Comparison of ENCODE assay signal across 16 cellular contexts in genomic region chr5:180234271-180234670, GRCh38. TPM values are rescaled to one million over a fixed set of nuclear protein-coding genes. Genes with fewer than 3 reads are reported as not detected.
A peak's percentile ranks its signal among the peaks of the same experiment; 100 is the strongest.
DNase-seq lines count a peak whose midpoint lies in the region; FAIRE-seq and TF ChIP-seq lines count a peak whose summit lies in the region.
"Had no signal": no experiment of that assay in that cellular context is flagged by ENCODE, and none has a peak within 500 bp of the region (broad histone marks: within the 10 kb centered on the region; RNA-seq: fewer than 3 reads in every experiment).

No MANE protein-coding gene starts in this region.

- intact Hi-C loops in PC-9 (cut with micrococcal nuclease; ENCODE audit: unreplicated experiment): no loop called here

- H3K27ac Mint-ChIP-seq in astrocyte (ENCODE audit: unreplicated experiment): peak overlapping the region; percentile 47
- H3K27ac Mint-ChIP-seq: CD4-positive, CD25-positive, alpha-beta regulatory T cell had no signal

- H4K20me1 ChIP-seq in GM23248 (ENCODE audit: insufficient read depth) (no peaks in the 10 kb centered on the region), astrocyte (ENCODE audit: insufficient read depth, low read length) (no peaks in the 10 kb centered on the region), PC-9 (ENCODE audit: insufficient read depth) (no peaks in the 10 kb centered on the region)

- peaks cover 1% of the 10 kb centered on the region for H3K79me1 ChIP-seq in mesenchymal stem cell (replicated peaks; ENCODE audit: low read length, poor library complexity, severe bottlenecking)
- H3K79me1 ChIP-seq in trophoblast cell (ENCODE audit: low read length): no peaks in the 10 kb centered on the region

- H4K8ac ChIP-seq in mesenchymal stem cell (ENCODE audit: low read length): no peak overlapping the region
- no peak overlapping the region for H4K8ac ChIP-seq in trophoblast cell (ENCODE audit: low read depth, low read length)

- H3K23ac ChIP-seq in mesenchymal stem cell (ENCODE audit: low read length in 2 of 2) (no peak overlapping the region), trophoblast cell (ENCODE audit: low read length) (no peak overlapping the region)

- no peak overlapping the region for H3K4me3 Mint-ChIP-seq in astrocyte (ENCODE audit: unreplicated experiment)
- H3K4me3 Mint-ChIP-seq: CD4-positive, CD25-positive, alpha-beta regulatory T cell had no signal

- H3K4ac ChIP-seq in mesenchymal stem cell (ENCODE audit: low read depth in 1 of 2, low read length in 2 of 2): no peak overlapping the region
- H3K4ac ChIP-seq in trophoblast cell (ENCODE audit: low read depth, low read length): no peak overlapping the region

- H2BK12ac ChIP-seq in mesenchymal stem cell (ENCODE audit: low read length in 2 of 2): no peak overlapping the region
- H2BK12ac ChIP-seq in trophoblast cell (ENCODE audit: low read length): peak overlapping the region; percentile 54

- in situ Hi-C loops in GM23248 (cut with MboI): no loop called here

- H3K36me3 ChIP-seq in GM23248 (ENCODE audit: low read depth) (peaks cover 21% of the 10 kb centered on the region; the same call in 1 of the 2 replicates), astrocyte (ENCODE audit: insufficient read depth, low read length) (peaks cover 19% of the 10 kb centered on the region), mesenchymal stem cell (ENCODE audit: control insufficient read depth in 1 of 2, insufficient read depth in 2 of 2, low read depth in 1 of 2, low read length in 2 of 2) (peaks cover 41 to 73% of the 10 kb centered on the region in 2 experiments), trophoblast cell (ENCODE audit: control insufficient read depth in 1 of 2, insufficient read depth in 2 of 2, low read length in 2 of 2) (peaks cover 20 to 21% of the 10 kb centered on the region in 2 experiments), PC-9 (ENCODE audit: low read depth) (0 out of 2 replicates have a peak, but pooled peaks cover 6% of the 10 kb centered on the region)

- DNase-seq in GM23248 (no peak), astrocyte (ENCODE audit: low read depth) (no peak), mesenchymal stem cell (no peak), trophoblast cell (no peak), PC-9 (no peak), KG1 (lab: John Stamatoyannopoulos, UW) (no peak)
- no peak for DNase-seq in activated CD4-positive, CD25-positive, alpha-beta regulatory T cell (lab: John Stamatoyannopoulos, UW)
- DNase-seq: ACHN; CD4-positive, CD25-positive, alpha-beta regulatory T cell; DMS53 had no signal

- no peak overlapping the region for H3K4me2 ChIP-seq in GM23248 (ENCODE audit: unreplicated experiment)
- H3K4me2 ChIP-seq in astrocyte (ENCODE audit: low read length): no peak overlapping the region
- H3K4me2 ChIP-seq in mesenchymal stem cell (ENCODE audit: low read length, poor library complexity, severe bottlenecking): no peak overlapping the region
- H3K4me2 ChIP-seq in trophoblast cell (ENCODE audit: low read length): no peak overlapping the region
- no peak overlapping the region for H3K4me2 ChIP-seq in PC-9
- H3K4me2 ChIP-seq: BLaER1 treated with 17β-estradiol and CSF1 and Interleukin-3, amounts not matched to agents 10 nM and 100 nM had no signal

- H3K79me2 ChIP-seq in GM23248 (ENCODE audit: insufficient read depth): no peaks in the 10 kb centered on the region
- H3K79me2 ChIP-seq in astrocyte (ENCODE audit: insufficient read depth, low read length): no peaks in the 10 kb centered on the region
- H3K79me2 ChIP-seq in trophoblast cell (ENCODE audit: control insufficient read depth, insufficient read depth, low read length, poor library complexity): no peaks in the 10 kb centered on the region
- no peaks in the 10 kb centered on the region for H3K79me2 ChIP-seq in PC-9 (ENCODE audit: low read depth)

- POLR2A ChIA-PET in PC-9 (lab: Charles Lee; ENCODE audit: unreplicated experiment): no interaction called here

- H3K27ac ChIP-seq in GM23248 (peak overlapping the region; percentile 75; the same call in 1 of the 2 replicates), astrocyte (ENCODE audit: low read depth, low read length) (no peak overlapping the region), mesenchymal stem cell (ENCODE audit: low read length, poor library complexity, severe bottlenecking) (no peak overlapping the region), trophoblast cell (ENCODE audit: low read depth, low read length) (no peak overlapping the region), PC-9 (no peak overlapping the region)
- H3K27ac ChIP-seq: BLaER1 treated with 17β-estradiol and CSF1 and Interleukin-3, amounts not matched to agents 10 nM and 100 nM had no signal

- H4K12ac ChIP-seq in trophoblast cell (ENCODE audit: low read depth, low read length): peak overlapping the region; percentile 44

- CTCF ChIA-PET in PC-9 (lab: Charles Lee): no interaction called here

- peaks cover 11% of the 10 kb centered on the region for H3K4me1 Mint-ChIP-seq in astrocyte (ENCODE audit: low read depth, unreplicated experiment)
- H3K4me1 Mint-ChIP-seq: CD4-positive, CD25-positive, alpha-beta regulatory T cell had no signal

- 97 to 98% methylated on average over 15 of the region's 15 CpGs for WGBS in GM23248 (ENCODE audit: low coverage in 1 of 2, low lambda C conversion rate in 2 of 2, missing lambda C conversion rate in 2 of 2), 2 experiments
- 99% methylated on average over 13 of the region's 15 CpGs for WGBS in mesenchymal stem cell
- no CpG with 5 or more reads among the region's 15 CpGs for WGBS in trophoblast cell (ENCODE audit: extremely low coverage, insufficient coverage, insufficient read length)

- H3K9me3 ChIP-seq in GM23248 (ENCODE audit: low read depth): no peaks in the 10 kb centered on the region
- no peaks in the 10 kb centered on the region for H3K9me3 ChIP-seq in astrocyte (ENCODE audit: insufficient read depth, low read depth, low read length)
- H3K9me3 ChIP-seq in mesenchymal stem cell (ENCODE audit: control insufficient read depth, low read length): peaks cover 93% of the 10 kb centered on the region
- H3K9me3 ChIP-seq in trophoblast cell (ENCODE audit: insufficient read depth, low read depth, low read length): peaks cover 4% of the 10 kb centered on the region
- H3K9me3 ChIP-seq in PC-9 (ENCODE audit: insufficient read depth, low read depth): peaks cover 7% of the 10 kb centered on the region; the same call in 1 of the 2 replicates
- H3K9me3 ChIP-seq: HAP-1 had no signal

- H3K9ac ChIP-seq in GM23248 (no peak overlapping the region), astrocyte (ENCODE audit: low read length) (no peak overlapping the region), mesenchymal stem cell (ENCODE audit: low read length) (no peak overlapping the region), trophoblast cell (ENCODE audit: low read length) (no peak overlapping the region)
- H3K9ac ChIP-seq: BLaER1 treated with 17β-estradiol and CSF1 and Interleukin-3, amounts not matched to agents 10 nM and 100 nM had no signal

- H3K14ac ChIP-seq in mesenchymal stem cell (ENCODE audit: low read length in 2 of 2) (no peak overlapping the region), trophoblast cell (ENCODE audit: low read length) (no peak overlapping the region)

- H3F3A ChIP-seq in GM23248 (ENCODE audit: insufficient read depth) (peaks cover 14% of the 10 kb centered on the region; the same call in 1 of the 2 replicates), PC-9 (ENCODE audit: insufficient read depth, low read depth) (no peaks in the 10 kb centered on the region)

- no peak for FAIRE-seq in astrocyte (lab: Jason Lieb, UNC)
- FAIRE-seq: GM18507, H1, K562 had no signal

- TF ChIP-seq CTCF in astrocyte (IDR thresholded peaks at IDR 0.05; ENCODE audit: insufficient read depth, low read depth, low read length): no peak
- no peak for TF ChIP-seq CTCF in PC-9 (conservative IDR thresholded peaks at IDR 0.05)

- H2BK5ac ChIP-seq in mesenchymal stem cell (ENCODE audit: low read depth, low read length, poor library complexity, severe bottlenecking) (no peak overlapping the region), trophoblast cell (ENCODE audit: low read depth, low read length, poor library complexity) (no peak overlapping the region)

- H2BK120ac ChIP-seq in mesenchymal stem cell (ENCODE audit: low read depth, low read length) (no peak overlapping the region), trophoblast cell (ENCODE audit: insufficient read depth, low read length, poor library complexity) (no peak overlapping the region)

- H3K36me3 Mint-ChIP-seq in astrocyte (ENCODE audit: low read depth, unreplicated experiment): peaks cover 28% of the 10 kb centered on the region

- H2AK5ac ChIP-seq in mesenchymal stem cell (ENCODE audit: low read length, severe bottlenecking): no peak overlapping the region
- no peak overlapping the region for H2AK5ac ChIP-seq in trophoblast cell (ENCODE audit: low read length)

- H2BK15ac ChIP-seq in mesenchymal stem cell (ENCODE audit: low read depth, poor library complexity, severe bottlenecking): no peak overlapping the region

- H3K9me3 Mint-ChIP-seq in astrocyte (ENCODE audit: unreplicated experiment): peaks cover 18% of the 10 kb centered on the region

- BruUV-seq in PC-9 (replicated peaks; lab: Mats Ljungman, UMichigan): no TSS peak

- H3K4me1 ChIP-seq in GM23248 (ENCODE audit: insufficient read depth) (peaks cover 8% of the 10 kb centered on the region; the same call in 1 of the 2 replicates), astrocyte (ENCODE audit: insufficient read depth, low read length) (no peaks in the 10 kb centered on the region), mesenchymal stem cell (ENCODE audit: control insufficient read depth, insufficient read depth, low read depth, low read length) (no peaks in the 10 kb centered on the region), trophoblast cell (ENCODE audit: control insufficient read depth in 1 of 2, insufficient read depth in 2 of 2, low read length in 2 of 2) (peaks cover 2% of the 10 kb centered on the region in 2 experiments), PC-9 (replicated peaks; ENCODE audit: insufficient read depth) (no peaks in the 10 kb centered on the region)
- H3K4me1 ChIP-seq: BLaER1 treated with 17β-estradiol and CSF1 and Interleukin-3, amounts not matched to agents 10 nM and 100 nM; HAP-1 had no signal

- H2AFZ ChIP-seq in GM23248 (no peak overlapping the region), astrocyte (ENCODE audit: low read depth, low read length) (no peak overlapping the region), mesenchymal stem cell (ENCODE audit: low read depth, low read length) (no peak overlapping the region), trophoblast cell (ENCODE audit: insufficient read depth, low read length, poor library complexity) (no peak overlapping the region), PC-9 (no peak overlapping the region)

- H3K27me3 ChIP-seq in GM23248 (replicated peaks; ENCODE audit: insufficient read depth) (no peaks in the 10 kb centered on the region), astrocyte (ENCODE audit: insufficient read depth, low read length) (no peaks in the 10 kb centered on the region), mesenchymal stem cell (ENCODE audit: control insufficient read depth in 1 of 2, insufficient read depth in 1 of 2, low read length in 2 of 2) (no peaks in the 10 kb centered on the region), trophoblast cell (ENCODE audit: insufficient read depth, low read length) (no peaks in the 10 kb centered on the region), PC-9 (ENCODE audit: insufficient read depth, low read depth) (no peaks in the 10 kb centered on the region)
- H3K27me3 ChIP-seq: BLaER1 treated with 17β-estradiol and CSF1 and Interleukin-3, amounts not matched to agents 10 nM and 100 nM had no signal

- H3K18ac ChIP-seq in mesenchymal stem cell (ENCODE audit: low read depth in 1 of 2, low read length in 2 of 2) (no peak overlapping the region), trophoblast cell (ENCODE audit: low read length) (no peak overlapping the region)

- H3K4me3 ChIP-seq in GM23248: no peak overlapping the region
- no peak overlapping the region for H3K4me3 ChIP-seq in astrocyte (ENCODE audit: insufficient read depth, low read depth, low read length)
- H3K4me3 ChIP-seq in mesenchymal stem cell (ENCODE audit: insufficient read depth in 1 of 2, low read depth in 1 of 2, low read length in 2 of 2): no peak overlapping the region
- no peak overlapping the region for H3K4me3 ChIP-seq in trophoblast cell (ENCODE audit: low read depth, low read length)
- H3K4me3 ChIP-seq in PC-9: no peak overlapping the region
- H3K4me3 ChIP-seq: BLaER1 treated with 17β-estradiol and CSF1 and Interleukin-3, amounts not matched to agents 10 nM and 100 nM; HAP-1; K562 had no signal

- H3K27me3 Mint-ChIP-seq in astrocyte (ENCODE audit: low read depth, unreplicated experiment): no peaks in the 10 kb centered on the region
- H3K27me3 Mint-ChIP-seq: CD4-positive, CD25-positive, alpha-beta regulatory T cell had no signal

- H3K9me2 ChIP-seq in GM23248 (ENCODE audit: insufficient read depth) (no peaks in the 10 kb centered on the region), PC-9 (ENCODE audit: insufficient read depth) (no peaks in the 10 kb centered on the region)

- H4K91ac ChIP-seq in mesenchymal stem cell (ENCODE audit: low read length): peak overlapping the region; percentile 11
- no peak overlapping the region for H4K91ac ChIP-seq in trophoblast cell (ENCODE audit: low read depth, low read length)

RNA-seq across cellular contexts. Expression of gene RASGEF1C, which starts 25.3 kb away (rescaled TPM):
- total RNA-seq in GM23248 (2014; rRNA removed; shearing (Covaris generic)): not detected in 2 replicates
- not detected in 2 replicates for polyA plus RNA-seq in GM23248 (2016; fragmentation: Nextera tagmentation; extraction: Ambion mirVana)
- total RNA-seq in astrocyte (0.22 and 0.41 TPM in 2 replicates), PC-9 (2021) (not detected in 2 replicates)
- 0.01 TPM for polyA plus RNA-seq in mesenchymal stem cell (2013, experiment 1 of 2)
- not detected for polyA plus RNA-seq in mesenchymal stem cell (2013, experiment 2 of 2)
- 0.56 and 0.78 TPM in 2 replicates for polyA plus RNA-seq in trophoblast cell (2013)
- total RNA-seq: CD4-positive, CD25-positive, alpha-beta regulatory T cell; HT1080 had no signal
- polyA plus RNA-seq: CD4-positive, CD25-positive, alpha-beta regulatory T cell had no signal

RNA-seq across cellular contexts. Expression of gene MAPK9, which starts 57.6 kb away (rescaled TPM):
- total RNA-seq in GM23248 (2014; rRNA removed; shearing (Covaris generic)): 23.0 and 23.7 TPM in 2 replicates
- 22.5 and 24.1 TPM in 2 replicates for polyA plus RNA-seq in GM23248 (2016; fragmentation: Nextera tagmentation; extraction: Ambion mirVana)
- total RNA-seq in astrocyte (31.6 and 34.0 TPM in 2 replicates), PC-9 (2021) (48.8 and 54.0 TPM in 2 replicates)
- 26.3 TPM for polyA plus RNA-seq in mesenchymal stem cell (2013, experiment 1 of 2)
- polyA plus RNA-seq in mesenchymal stem cell (2013, experiment 2 of 2): 25.8 TPM
- polyA plus RNA-seq in trophoblast cell (2013): 35.7 and 36.2 TPM in 2 replicates
